In genomic region chr1:19596719-19597462, GRCh38 we compare ENCODE assay signal across 8 cellular contexts. TPM values are rescaled to one million over a fixed set of nuclear protein-coding genes. Genes with fewer than 3 reads are reported as not detected.
DNase-seq lines count a peak whose midpoint lies in the region; ATAC-seq and TF ChIP-seq lines count a peak whose summit lies in the region.

No MANE protein-coding gene starts in this region.

- H2AK5ac ChIP-seq in IMR-90 (ENCODE audit: low read depth, low read length), result no peak overlapping the region

- no peak for TF ChIP-seq CTCF in IMR-90 (conservative IDR thresholded peaks at IDR 0.05; ENCODE audit: low read depth, low read length)
- no peak for TF ChIP-seq CTCF in OCI-LY7 (conservative IDR thresholded peaks at IDR 0.05; ENCODE audit: low read length)
- TF ChIP-seq CTCF in epithelial cell of esophagus (IDR thresholded peaks at IDR 0.05; ENCODE audit: insufficient read depth, low read depth, low read length, missing control alignments), result no peak

- H3K4me2 ChIP-seq in IMR-90 (ENCODE audit: low read depth, low read length) (peak overlapping the region; percentile 94), OCI-LY7 (ENCODE audit: low read length) (peak overlapping the region; percentile 86)

- peaks cover 5% of the 10 kb centered on the region for H3K9me1 ChIP-seq in IMR-90 (ENCODE audit: insufficient read depth, low read length)

- H3K27ac ChIP-seq in IMR-90 (ENCODE audit: insufficient read depth, low read length) (peak overlapping the region; percentile 80), OCI-LY7 (ENCODE audit: low read depth, low read length, poor library complexity, severe bottlenecking) (peak overlapping the region; percentile 78)

- in situ Hi-C loops in IMR-90 (cut with MboI; ENCODE audit: low sequenced_read_pairs), result no loop called here

- H4K91ac ChIP-seq in IMR-90 (ENCODE audit: insufficient read depth, low read depth, low read length), result peak overlapping the region; percentile 45

- CTCF ChIA-PET in IMR-90 (lab: Yijun Ruan, JAX), result no interaction called here
- CTCF ChIA-PET in OCI-LY7 (lab: Charles Lee; ENCODE audit: unreplicated experiment), result no interaction called here

- no TSS peak for BruUV-seq in IMR-90 (replicated peaks; lab: Mats Ljungman, UMichigan)
- no TSS peak for BruUV-seq in OCI-LY7 (replicated peaks; lab: Mats Ljungman, UMichigan)

- POLR2A ChIA-PET in IMR-90 (lab: Charles Lee; ENCODE audit: unreplicated experiment) (interaction anchor here (0.7 kb wide), 1 partner anchor 20 kb away, joined by 3 read pairs; no protein-coding TSS in a partner anchor), OCI-LY7 (lab: Charles Lee) (interaction anchor here (0.5 to 1.2 kb wide), 6 partner anchors 12 to 1189 kb away, joined by 3 to 4 read pairs (median 3); no protein-coding TSS in a partner anchor)

- peaks cover 9 to 39% of the 10 kb centered on the region in 2 experiments; a peak in 3 of 4 replicates for H3K79me1 ChIP-seq in IMR-90 (ENCODE audit: low read depth in 1 of 2, low read length in 2 of 2)

- peak overlapping the region; percentile 3; the same call in 2 of the 3 replicates for H2BK15ac ChIP-seq in IMR-90 (ENCODE audit: low read depth, low read length)

- peak overlapping the region; percentile 57; the same call in 1 of the 2 replicates for H3K14ac ChIP-seq in IMR-90 (replicated peaks; ENCODE audit: low read depth, low read length)

- H2BK120ac ChIP-seq in IMR-90 (ENCODE audit: low read depth, low read length), result peak overlapping the region; percentile 29; the same call in 1 of the 2 replicates

- TF ChIP-seq POLR2A in IMR-90 (IDR thresholded peaks at IDR 0.05; ENCODE audit: low read depth, low read length), result peak; percentile 88

- H2AFZ ChIP-seq in IMR-90 (replicated peaks; ENCODE audit: low read length, poor library complexity) (peak overlapping the region; percentile 93), OCI-LY7 (ENCODE audit: low read length) (peak overlapping the region; percentile 65)

- H4K20me1 ChIP-seq in IMR-90 (ENCODE audit: insufficient read depth, low read length), result peaks cover 22% of the 10 kb centered on the region
- peaks cover 21% of the 10 kb centered on the region for H4K20me1 ChIP-seq in OCI-LY7 (ENCODE audit: insufficient read depth, low read length)

- peak overlapping the region; percentile 68 for H3K4ac ChIP-seq in IMR-90 (ENCODE audit: low read depth, low read length)

- H2BK20ac ChIP-seq in IMR-90 (ENCODE audit: low read depth, low read length), result no peak overlapping the region

- DNase-seq in DMS114 treated with DMSO at 0.1 percent for 48 hours (lab: John Stamatoyannopoulos, UW; ENCODE audit: unreplicated experiment) (peak; percentile 93), IMR-90 (peak; percentile 97), OCI-LY7 (ENCODE audit: low spot score) (peak; percentile 99), activated T-cell treated with anti-CD3 and anti-CD28 coated beads for 4 hours (peak; percentile 93), epithelial cell of esophagus (ENCODE audit: low read depth) (peak; percentile 97), middle frontal gyrus (ENCODE audit: extremely low spot score, low spot score) (peak; percentile 98)
- DNase-seq in stimulated activated CD8-positive, alpha-beta memory T cell treated with anti-CD3 and anti-CD28 coated beads, Interleukin-2, amount 100 ng/mL, for 1 hour (ENCODE audit: low read depth in 2 of 2), result peak; percentile 95

- H3K56ac ChIP-seq in IMR-90 (ENCODE audit: extremely low read depth, insufficient read depth, low read length), result peak overlapping the region; percentile 60

- H3K9ac ChIP-seq in IMR-90 (ENCODE audit: low read depth, low read length), result peak overlapping the region; percentile 66

- no peaks in the 10 kb centered on the region for H3K9me2 ChIP-seq in OCI-LY7 (ENCODE audit: insufficient read depth, low read length)

- no peaks in the 10 kb centered on the region for H3K4me1 ChIP-seq in IMR-90 (ENCODE audit: control insufficient read depth, insufficient read depth, low read length)
- peaks cover 31% of the 10 kb centered on the region for H3K4me1 ChIP-seq in OCI-LY7 (ENCODE audit: insufficient read depth, low read length, poor library complexity, severe bottlenecking)

- H2BK5ac ChIP-seq in IMR-90 (ENCODE audit: low read depth, low read length, poor library complexity, severe bottlenecking), result peak overlapping the region; percentile 75

- H3K4me3 ChIP-seq in IMR-90 (ENCODE audit: insufficient read depth, low read depth, low read length) (peak overlapping the region; percentile 72), OCI-LY7 (ENCODE audit: low read depth, low read length, poor library complexity, severe bottlenecking) (peak overlapping the region; percentile 82), epithelial cell of esophagus (ENCODE audit: low read length) (peak overlapping the region; percentile 89)

- ATAC-seq in GM21529 (IDR thresholded peaks at IDR 0.05; ENCODE audit: unreplicated experiment) (peak; percentile 92), IMR-90 (ENCODE audit: low read depth) (peak; percentile 97)

- peak overlapping the region; percentile 86 for H4K5ac ChIP-seq in IMR-90 (ENCODE audit: low read depth, low read length)

- H3K9me3 ChIP-seq in IMR-90 (ENCODE audit: control insufficient read depth, insufficient read depth, low read length) (no peaks in the 10 kb centered on the region), OCI-LY7 (ENCODE audit: low read length) (no peaks in the 10 kb centered on the region)

- peak overlapping the region; percentile 91 for H2AK9ac ChIP-seq in IMR-90 (replicated peaks; ENCODE audit: low read depth, low read length, poor library complexity)

- peak overlapping the region; percentile 79 to 87 for H4K8ac ChIP-seq in IMR-90 (ENCODE audit: low read depth in 2 of 2, low read length in 2 of 2)

- H3K23ac ChIP-seq in IMR-90 (ENCODE audit: low read depth, low read length), result peak overlapping the region; percentile 50; the same call in 1 of the 2 replicates

- TF ChIP-seq RAD21 in IMR-90 (IDR thresholded peaks at IDR 0.05; ENCODE audit: low read length), result no peak

- H3K27me3 ChIP-seq in IMR-90 (ENCODE audit: control insufficient read depth, insufficient read depth, low read length), result no peaks in the 10 kb centered on the region

- no peaks in the 10 kb centered on the region for H3K36me3 ChIP-seq in IMR-90 (ENCODE audit: control insufficient read depth, insufficient read depth, low read length)
- peaks cover 35% of the 10 kb centered on the region for H3K36me3 ChIP-seq in OCI-LY7 (ENCODE audit: insufficient read depth, low read length)

- 0% methylated on average over 18 of the region's 60 CpGs; no CpG with 5 or more reads in 1 of the 2 experiments for WGBS in IMR-90 (ENCODE audit: extremely low coverage in 2 of 2, insufficient read length in 1 of 2), 2 experiments

- peak overlapping the region; percentile 56 for H3K18ac ChIP-seq in IMR-90 (ENCODE audit: low read depth, low read length)

- intact Hi-C loops in IMR-90 (cut with micrococcal nuclease) (loop anchor here (2.0 to 5.0 kb wide), 3 partner anchors 48 to 200 kb away; partner anchors contain the start of genes CAPZB and NBL1), OCI-LY7 (cut with micrococcal nuclease; ENCODE audit: unreplicated experiment) (no loop called here)

- dilution Hi-C loops in IMR-90 (cut with HindIII; ENCODE audit: low sequenced_read_pairs, unreplicated experiment), result no loop called here

- peaks cover 49% of the 10 kb centered on the region for H3K79me2 ChIP-seq in OCI-LY7 (ENCODE audit: insufficient read depth, low read depth, low read length)

TF ChIP-seq in IMR-90, 13 proteins besides CTCF, POLR2A, EP300 and RAD21:
- TF ChIP-seq MAZ (IDR thresholded peaks at IDR 0.05; ENCODE audit: borderline replicate concordance, low read depth, low read length), result peak; percentile 82; the same call in 1 of the 2 replicates
- TF ChIP-seq RFX5 (IDR thresholded peaks at IDR 0.05; ENCODE audit: low read depth, low read length), result no peak

RNA-seq across cellular contexts. Expression of gene NBL1, which starts 47.2 kb away (rescaled TPM):
- total RNA-seq in IMR-90 (2012; rRNA removed) (12.5 and 14.0 TPM in 2 replicates), OCI-LY7 (2022) (not detected in 2 replicates)
- polyA plus RNA-seq in IMR-90 (2012; rRNA removed), result 54.2 and 62.7 TPM in 2 replicates
- polyA plus RNA-seq in IMR-90 (2012; cell fraction: cytosol; rRNA removed), result 30.4 and 44.0 TPM in 2 replicates
- polyA plus RNA-seq in IMR-90 (2012; cell fraction: nucleus; rRNA removed; ENCODE audit: low replicate concordance), result 13.3 and 30.2 TPM in 2 replicates
- total RNA-seq in OCI-LY7 (2014; rRNA removed; shearing (Covaris generic)), result 0.33 TPM in 1 of 2 replicates, not detected in the other

Comparison
In these comparisons a context has a peak if more than half of its experiments do, and no peak if none do; other contexts are left out.
1. Peak in every context shown above with its lines: DNase-seq, ATAC-seq, H3K4me3 ChIP-seq and H3K27ac ChIP-seq.
2. RNA of gene NBL1, which starts 47.2 kb away (total RNA-seq): 12.5 to 14.0 TPM in IMR-90; 0.33 TPM in OCI-LY7; every median in the first group is over 10 times any median in the second.